21 cellular contexts compared by ENCODE assay signal in the genomic region with DNA sequence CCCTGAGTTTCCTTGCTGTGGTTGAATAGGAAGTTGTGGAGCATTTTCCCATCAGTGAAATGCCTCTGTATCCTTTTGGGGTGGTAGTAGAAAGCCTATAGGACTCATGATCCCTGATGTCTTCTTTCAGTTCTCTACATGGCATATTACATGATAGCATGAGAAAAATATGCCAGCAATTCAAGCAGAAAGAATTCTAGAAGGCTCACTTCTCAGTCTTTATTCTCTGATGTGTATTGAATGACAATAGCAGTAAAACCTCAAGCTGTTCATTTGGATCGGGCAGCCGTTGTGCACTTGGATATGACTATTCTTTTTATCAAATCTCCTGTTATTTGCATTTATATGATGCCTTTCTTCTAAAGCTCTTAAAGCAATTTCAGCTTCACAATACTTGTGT.
"Had no signal": no experiment of that assay in that cellular context is flagged by ENCODE, and none has a peak within 500 bp of the region (broad histone marks: within the 10 kb centered on the region; RNA-seq: fewer than 3 reads in every experiment).

No MANE protein-coding gene starts in this region.

- H2AFZ ChIP-seq: parathyroid adenoma had no signal

- H3K36me3 ChIP-seq: neutrophil, right lobe of liver, spleen had no signal

- H3K4me3 Mint-ChIP-seq: activated B cell treated with CpG ODN at 0.5 μM for 24 hours; activated CD8-positive, alpha-beta T cell treated with anti-CD3 and anti-CD28 coated beads for 36 hours; activated naive CD8-positive, alpha-beta T cell treated with anti-CD3 and anti-CD28 coated beads, Interleukin-2, amount 10 ng/mL, durations not matched to agents 7 days and 5 days; central memory CD8-positive, alpha-beta T cell; memory B cell; naive thymus-derived CD4-positive, alpha-beta T cell; stimulated activated memory B cell treated with anti-CD40 and anti-IgM and Interleukin-4, amounts not matched to agents 10 μg/mL and 1 μg/mL and 100 μg/mL, for 72 hours had no signal

- DNase-seq: activated B cell treated with CpG ODN at 0.5 μM for 24 hours; activated CD4-positive, alpha-beta T cell treated with anti-CD3 and anti-CD28 coated beads for 48 hours; activated CD8-positive, alpha-beta T cell treated with anti-CD3 and anti-CD28 coated beads for 36 hours; activated effector memory CD4-positive, alpha-beta T cell treated with anti-CD3 and anti-CD28 coated beads, Interleukin-2, amount 50 U/mL, for 16 hours; activated naive CD8-positive, alpha-beta T cell treated with anti-CD3 and anti-CD28 coated beads, Interleukin-2, amount 10 ng/mL, durations not matched to agents 7 days and 5 days; activated T-cell treated with anti-CD3 and anti-CD28 coated beads, Interleukin-2, amount 50 U/mL, for 1 hour; erythroblast; head of caudate nucleus; kidney; mucosa of descending colon; naive thymus-derived CD4-positive, alpha-beta T cell; right lobe of liver; spleen; stimulated activated CD4-positive, alpha-beta T cell treated with anti-CD3 and anti-CD28 coated beads, Interleukin-4, amount 100 ng/mL, for 4 hours had no signal

- H3K9me3 ChIP-seq: neutrophil, right lobe of liver, spleen had no signal

- H3K9ac ChIP-seq: parathyroid adenoma had no signal

- ATAC-seq: activated CD8-positive, alpha-beta T cell treated with anti-CD3 and anti-CD28 coated beads for 36 hours; mucosa of descending colon; naive thymus-derived CD4-positive, alpha-beta T cell; right lobe of liver; stimulated activated memory B cell treated with anti-CD40 and anti-IgM and Interleukin-4, amounts not matched to agents 10 μg/mL and 1 μg/mL and 100 μg/mL, for 72 hours had no signal

- H3K4me1 Mint-ChIP-seq: activated B cell treated with CpG ODN at 0.5 μM for 24 hours; central memory CD8-positive, alpha-beta T cell; stimulated activated memory B cell treated with anti-CD40 and anti-IgM and Interleukin-4, amounts not matched to agents 10 μg/mL and 1 μg/mL and 100 μg/mL, for 72 hours had no signal

- H3K27me3 Mint-ChIP-seq: activated B cell treated with CpG ODN at 0.5 μM for 24 hours; activated CD8-positive, alpha-beta T cell treated with anti-CD3 and anti-CD28 coated beads for 36 hours; activated naive CD8-positive, alpha-beta T cell treated with anti-CD3 and anti-CD28 coated beads, Interleukin-2, amount 10 ng/mL, durations not matched to agents 7 days and 5 days; central memory CD8-positive, alpha-beta T cell; memory B cell; naive thymus-derived CD4-positive, alpha-beta T cell; stimulated activated memory B cell treated with anti-CD40 and anti-IgM and Interleukin-4, amounts not matched to agents 10 μg/mL and 1 μg/mL and 100 μg/mL, for 72 hours had no signal

- H3K36me3 Mint-ChIP-seq: activated naive CD8-positive, alpha-beta T cell treated with anti-CD3 and anti-CD28 coated beads, Interleukin-2, amount 10 ng/mL, durations not matched to agents 7 days and 5 days; memory B cell; stimulated activated memory B cell treated with anti-CD40 and anti-IgM and Interleukin-4, amounts not matched to agents 10 μg/mL and 1 μg/mL and 100 μg/mL, for 72 hours had no signal

- H3K4me3 ChIP-seq: coronary artery, mucosa of descending colon, right lobe of liver, SK-N-MC, spleen had no signal

- H3K27ac Mint-ChIP-seq: activated B cell treated with CpG ODN at 0.5 μM for 24 hours; activated CD8-positive, alpha-beta T cell treated with anti-CD3 and anti-CD28 coated beads for 36 hours; activated naive CD8-positive, alpha-beta T cell treated with anti-CD3 and anti-CD28 coated beads, Interleukin-2, amount 10 ng/mL, durations not matched to agents 7 days and 5 days; memory B cell; naive thymus-derived CD4-positive, alpha-beta T cell; stimulated activated memory B cell treated with anti-CD40 and anti-IgM and Interleukin-4, amounts not matched to agents 10 μg/mL and 1 μg/mL and 100 μg/mL, for 72 hours had no signal

- H3K9me3 Mint-ChIP-seq: activated naive CD8-positive, alpha-beta T cell treated with anti-CD3 and anti-CD28 coated beads, Interleukin-2, amount 10 ng/mL, durations not matched to agents 7 days and 5 days; memory B cell had no signal

- H3K27me3 ChIP-seq: neutrophil, right lobe of liver, spleen had no signal

- H3K27ac ChIP-seq: coronary artery, neutrophil, parathyroid adenoma, right lobe of liver, SK-N-MC, spleen had no signal

- H3K4me1 ChIP-seq: parathyroid adenoma, right lobe of liver, spleen had no signal

- H3K79me2 ChIP-seq: parathyroid adenoma had no signal
